In genomic region chr2:130726614-130727180, GRCh38 we compare ENCODE assay signal across 9 cellular contexts. TPM values are rescaled to one million over a fixed set of nuclear protein-coding genes. Genes with fewer than 3 reads are reported as not detected.
DNase-seq lines count a peak whose midpoint lies in the region; ATAC-seq, FAIRE-seq and TF ChIP-seq lines count a peak whose summit lies in the region.
"Had no signal": no experiment of that assay in that cellular context is flagged by ENCODE, and none has a peak within 500 bp of the region (broad histone marks: within the 10 kb centered on the region; RNA-seq: fewer than 3 reads in every experiment).

No MANE protein-coding gene starts in this region.

- POLR2A ChIA-PET in CD8-positive, alpha-beta memory T cell (lab: Charles Lee), result no interaction called here

- no peaks in the 10 kb centered on the region for H3K36me3 Mint-ChIP-seq in CD8-positive, alpha-beta memory T cell
- no peaks in the 10 kb centered on the region for H3K36me3 Mint-ChIP-seq in endodermal cell (ENCODE audit: low read depth)

- H3K9ac ChIP-seq in endodermal cell (ENCODE audit: extremely low read depth, low read length, poor library complexity, severe bottlenecking), result peak overlapping the region; percentile 32

- H3K27ac ChIP-seq in CD8-positive, alpha-beta memory T cell (ENCODE audit: low read depth, low read length), result peak overlapping the region; percentile 72
- H3K27ac ChIP-seq in endodermal cell (ENCODE audit: low read depth, low read length), result no peak overlapping the region
- peak overlapping the region in 3 of 4 donors; percentile 69 to 85 (median 84) for H3K27ac ChIP-seq in pancreas

- TF ChIP-seq CTCF in endodermal cell (conservative IDR thresholded peaks at IDR 0.05) (no peak), pancreas (IDR thresholded peaks at IDR 0.05) (no peak)

- H3K9me3 Mint-ChIP-seq in CD8-positive, alpha-beta memory T cell, result peaks cover 0 to 12% (median 2%) of the 10 kb centered on the region in 5 donors
- H3K9me3 Mint-ChIP-seq in endodermal cell, result peaks cover 12% of the 10 kb centered on the region

- H3K4me1 Mint-ChIP-seq in CD8-positive, alpha-beta memory T cell, result peaks cover 7 to 30% (median 24%) of the 10 kb centered on the region in 3 donors
- peaks cover 11% of the 10 kb centered on the region for H3K4me1 Mint-ChIP-seq in endodermal cell

- H3K4me3 Mint-ChIP-seq in CD8-positive, alpha-beta memory T cell, result peak overlapping the region; percentile 82 to 92 (median 87)
- peak overlapping the region; percentile 67 for H3K4me3 Mint-ChIP-seq in endodermal cell

- H3K36me3 ChIP-seq in CD8-positive, alpha-beta memory T cell (ENCODE audit: insufficient read depth, low read length), result no peaks in the 10 kb centered on the region
- H3K36me3 ChIP-seq in endodermal cell (ENCODE audit: control insufficient read depth, insufficient read depth, low read length) (no peaks in the 10 kb centered on the region), pancreas (no peaks in the 10 kb centered on the region)

- no peak for DNase-seq in CD8-positive, alpha-beta memory T cell
- peak; percentile 32 for DNase-seq in NCI-H69 (lab: John Stamatoyannopoulos, UW)
- no peak for DNase-seq in endodermal cell
- peak in 2 of 6 donors; percentile 16 to 63 for DNase-seq in pancreas
- no peak for DNase-seq in DMS53 (lab: John Stamatoyannopoulos, UW)
- no peak for DNase-seq in GOT3 (lab: John Stamatoyannopoulos, UW)
- no peak for DNase-seq in NCI-H2227 (lab: John Stamatoyannopoulos, UW; ENCODE audit: unreplicated experiment)

- intact Hi-C loops in pancreas (cut with DNase I), result no loop called here

- FAIRE-seq in pancreas (lab: Jason Lieb, UNC), result no peak

- 52 to 59% methylated on average over 13 to 20 of the region's 20 CpGs for WGBS in endodermal cell (ENCODE audit: insufficient coverage in 1 of 2, insufficient read length in 1 of 2), 2 experiments
- 9 to 10% methylated on average over 20 of the region's 20 CpGs for WGBS in pancreas, 2 donors

- peaks cover 18% of the 10 kb centered on the region for H3K4me1 ChIP-seq in CD8-positive, alpha-beta memory T cell (ENCODE audit: insufficient read depth, low read length)
- no peaks in the 10 kb centered on the region for H3K4me1 ChIP-seq in endodermal cell (ENCODE audit: control insufficient read depth, insufficient read depth, low read length)
- peaks cover 0 to 8% (median 8%) of the 10 kb centered on the region in 3 donors for H3K4me1 ChIP-seq in pancreas

- peak overlapping the region; percentile 71 for H3K4me3 ChIP-seq in CD8-positive, alpha-beta memory T cell (ENCODE audit: low read length)
- H3K4me3 ChIP-seq in endodermal cell (ENCODE audit: low read length), result peak overlapping the region; percentile 75
- peak overlapping the region in 3 of 4 donors; percentile 40 to 69 (median 42) for H3K4me3 ChIP-seq in pancreas
- H3K4me3 ChIP-seq: mucosa of descending colon had no signal

- peaks cover 0 to 12% of the 10 kb centered on the region in 2 donors for H3K27me3 Mint-ChIP-seq in CD8-positive, alpha-beta memory T cell
- peaks cover 28% of the 10 kb centered on the region for H3K27me3 Mint-ChIP-seq in endodermal cell (ENCODE audit: insufficient read depth)

- H3K9me3 ChIP-seq in CD8-positive, alpha-beta memory T cell (ENCODE audit: low read length), result no peaks in the 10 kb centered on the region
- peaks cover 10% of the 10 kb centered on the region for H3K9me3 ChIP-seq in endodermal cell (ENCODE audit: control insufficient read depth, low read length)
- no peaks in the 10 kb centered on the region for H3K9me3 ChIP-seq in pancreas
- H3K9me3 ChIP-seq: mucosa of descending colon had no signal

- ATAC-seq in pancreas, result peak; percentile 2 to 31 (median 8)
- no peak for ATAC-seq in HG03280 (IDR thresholded peaks at IDR 0.05; ENCODE audit: unreplicated experiment)

- H3K27me3 ChIP-seq in CD8-positive, alpha-beta memory T cell (ENCODE audit: insufficient read depth, low read length, poor library complexity, severe bottlenecking), result no peaks in the 10 kb centered on the region
- H3K27me3 ChIP-seq in endodermal cell (ENCODE audit: control insufficient read depth, insufficient read depth, low read length, poor library complexity, severe bottlenecking), result peaks cover 8% of the 10 kb centered on the region
- no peaks in the 10 kb centered on the region for H3K27me3 ChIP-seq in pancreas

- H3K27ac Mint-ChIP-seq in CD8-positive, alpha-beta memory T cell, result peak overlapping the region; percentile 81 to 98 (median 95)
- no peak overlapping the region for H3K27ac Mint-ChIP-seq in endodermal cell

- CTCF ChIA-PET in CD8-positive, alpha-beta memory T cell (lab: Charles Lee), result interaction anchor here (0.9 kb wide), 1 partner anchor 71 kb away, joined by 3 read pairs; no protein-coding TSS in a partner anchor

RNA-seq across cellular contexts. Expression of gene GPR148, which starts 2.2 kb away (rescaled TPM):
- not detected for total RNA-seq in CD8-positive, alpha-beta memory T cell
- polyA plus RNA-seq in CD8-positive, alpha-beta memory T cell, result not detected
- total RNA-seq in endodermal cell (not detected), pancreas (under 1 TPM; 0.14 to 0.52 (median 0.22) TPM)
- polyA plus RNA-seq in endodermal cell (2013, experiment 1 of 2), result not detected
- not detected for polyA plus RNA-seq in endodermal cell (2013, experiment 2 of 2)
- polyA plus RNA-seq in pancreas, result 1 to 10 TPM in 1 of 2 donors, under 1 TPM in 1; 0.61 to 1.2 TPM
- total RNA-seq: mucosa of descending colon had no signal

RNA-seq across cellular contexts. Expression of gene AMER3, which starts 28.6 kb away (rescaled TPM):
- total RNA-seq in CD8-positive, alpha-beta memory T cell, result not detected
- not detected for polyA plus RNA-seq in CD8-positive, alpha-beta memory T cell
- total RNA-seq in endodermal cell (1 to 10 TPM in 1 of 2 donors, under 1 TPM in 1; 0.91 to 2.3 TPM), pancreas (1 to 10 TPM in 1 of 6 donors, under 1 TPM in 5; 0.25 to 1.6 (median 0.51) TPM)
- polyA plus RNA-seq in endodermal cell (2013, experiment 1 of 2), result 0.57 TPM
- 0.41 TPM for polyA plus RNA-seq in endodermal cell (2013, experiment 2 of 2)
- 1 to 10 TPM in 1 of 2 donors, under 1 TPM in 1; 0.99 to 2.1 TPM for polyA plus RNA-seq in pancreas
